12 cellular contexts compared by ENCODE assay signal in genomic region chr12:48883305-48884171, GRCh38. TPM values are rescaled to one million over a fixed set of nuclear protein-coding genes. Genes with fewer than 3 reads are reported as not detected.
DNase-seq lines count a peak whose midpoint lies in the region; ATAC-seq, FAIRE-seq and TF ChIP-seq lines count a peak whose summit lies in the region.
"Had no signal": no experiment of that assay in that cellular context is flagged by ENCODE, and none has a peak within 500 bp of the region (broad histone marks: within the 10 kb centered on the region; RNA-seq: fewer than 3 reads in every experiment).

No MANE protein-coding gene starts in this region.

- peak overlapping the region; percentile 29 for H2BK120ac ChIP-seq in H1 (replicated peaks; ENCODE audit: low read depth, low read length)

- 36% methylated on average over 14 of the region's 14 CpGs; no CpG with 5 or more reads in 1 of the 2 experiments for WGBS in H1 (ENCODE audit: extremely low coverage in 1 of 2, insufficient coverage in 1 of 2, insufficient read length in 1 of 2, insufficient replicate concordance in 2 of 2, low coverage in 1 of 2, low lambda C conversion rate in 2 of 2, missing lambda C conversion rate in 1 of 2), 2 experiments

- no peaks in the 10 kb centered on the region; the same call in none of the 2 replicates for H3K23me2 ChIP-seq in H1 (ENCODE audit: low read depth, low read length)

- H3K56ac ChIP-seq in H1 (replicated peaks; ENCODE audit: insufficient read length, low read depth, low read length), result no peak overlapping the region

- POLR2A ChIA-PET in H1 (lab: Charles Lee; ENCODE audit: partially characterized antibody), result interaction anchor here (0.8 to 23.7 kb wide), 12 partner anchors 8 to 134 kb away, joined by 3 to 651 read pairs (median 4); partner anchors contain the start of genes ARF3, DDX23, FKBP11 and RND1

- H3K36me3 ChIP-seq in H1 (ENCODE audit: control insufficient read depth in 2 of 4, insufficient read depth in 4 of 4, low read length in 3 of 4), result no peaks in the 10 kb centered on the region

- CTCF ChIA-PET in H1 (lab: Charles Lee; ENCODE audit: partially characterized antibody), result interaction anchor here (0.9 to 20.7 kb wide), 13 partner anchors 8 to 112 kb away, joined by 3 to 678 read pairs (median 4); partner anchors contain the start of genes DDX23, RND1 and WNT10B

- no peaks in the 10 kb centered on the region for H4K20me1 ChIP-seq in H1 (replicated peaks in 1 of 2; ENCODE audit: control insufficient read depth in 1 of 2, insufficient read depth in 2 of 2, low read length in 2 of 2)

- peak overlapping the region; percentile 98 for H4K91ac ChIP-seq in H1 (replicated peaks; ENCODE audit: insufficient read length, low read length)

- peak overlapping the region in 3 of 4 experiments; percentile 7 to 26 (median 18); a peak in 5 of 8 replicates for H3K4me3 ChIP-seq in H1 (ENCODE audit: extremely low read depth in 1 of 4, insufficient read depth in 2 of 4, low read depth in 3 of 4, low read length in 4 of 4)

- peak overlapping the region; percentile 92; the same call in 1 of the 2 replicates for H4K8ac ChIP-seq in H1 (ENCODE audit: extremely low read depth, insufficient read depth, low read length)

- H2BK15ac ChIP-seq in H1 (ENCODE audit: low read length), result peak overlapping the region; percentile 99

- no peaks in the 10 kb centered on the region for H3K9me3 Mint-ChIP-seq in nephron

- H3K4ac ChIP-seq in H1 (replicated peaks; ENCODE audit: insufficient read length, low read depth, low read length), result no peak overlapping the region

- peaks cover 6% of the 10 kb centered on the region for H3K27me3 Mint-ChIP-seq in nephron (ENCODE audit: low read depth)

- no peak for FAIRE-seq in H1 (lab: Jason Lieb, UNC)

- DNase-seq in ELF-1 (ENCODE audit: low read depth, low spot score), result peak; percentile 92
- peak; percentile 7 for DNase-seq in NCI-H2227 treated with DMSO at 0.1 percent for 48 hours (lab: John Stamatoyannopoulos, UW)
- DNase-seq in H1 (ENCODE audit: low read depth in 1 of 2, low spot score in 2 of 2), result peak in 1 of 2 experiments; percentile 62
- DNase-seq in UCSD-AML1 (lab: John Stamatoyannopoulos, UW; ENCODE audit: unreplicated experiment), result no peak
- DNase-seq in C1 segment of cervical spinal cord (lab: John Stamatoyannopoulos, UW), result no peak
- no peak for DNase-seq in GM19240 (ENCODE audit: insufficient read length, low spot score)
- DNase-seq: midbrain; NCI-H187 treated with DMSO at 0.1 percent for 48 hours; stimulated activated CD4-positive, alpha-beta T cell treated with anti-CD3 and anti-CD28 coated beads, Interleukin-2, amount 100 ng/mL, for 48 hours; SW 1271 had no signal

- no peaks in the 10 kb centered on the region for H3K79me1 ChIP-seq in H1 (ENCODE audit: low read depth, low read length)

- no peaks in the 10 kb centered on the region for H3K9me3 ChIP-seq in H1 (ENCODE audit: insufficient read depth in 2 of 2, low read depth in 1 of 2, low read length in 1 of 2)

- H3K4me1 Mint-ChIP-seq in nephron, result peaks cover 33% of the 10 kb centered on the region

- peak overlapping the region; percentile 90; the same call in 1 of the 2 replicates for H2AK5ac ChIP-seq in H1 (ENCODE audit: low read depth, low read length)

- peak overlapping the region; percentile 92 for H2BK5ac ChIP-seq in H1 (ENCODE audit: low read depth, low read length)

- H3K27ac Mint-ChIP-seq in nephron, result peak overlapping the region; percentile 62 to 94 (median 80)

- no peaks in the 10 kb centered on the region for H3K36me3 Mint-ChIP-seq in nephron (ENCODE audit: low read depth)

- peak overlapping the region; percentile 88 for H3K27ac ChIP-seq in H1 (ENCODE audit: low read depth, low read length)

- no peaks in the 10 kb centered on the region for H3K27me3 ChIP-seq in H1 (replicated peaks in 1 of 4; ENCODE audit: control insufficient read depth in 3 of 4, extremely low read depth in 1 of 4, insufficient read depth in 3 of 4, low read length in 3 of 4)

- H3K23ac ChIP-seq in H1 (ENCODE audit: insufficient read length), result no peak overlapping the region

- H3K4me3 Mint-ChIP-seq in nephron, result peak overlapping the region in 2 of 3 experiments; percentile 16 to 30

- peak; percentile 65 to 69; a peak in 1 of 3 replicates for TF ChIP-seq POLR2A in H1 (IDR thresholded peaks at IDR 0.05; ENCODE audit: control extremely low read depth in 1 of 2, low read depth in 2 of 2, low read length in 2 of 2)

- peak overlapping the region; percentile 100 for H3K18ac ChIP-seq in H1 (ENCODE audit: extremely low read depth, low read length)

- H4K5ac ChIP-seq in H1 (ENCODE audit: insufficient read length, low read depth, low read length), result peak overlapping the region; percentile 83

- H3K4me2 ChIP-seq in H1 (ENCODE audit: insufficient read depth in 1 of 2, low read depth in 2 of 2, low read length in 2 of 2), result peak overlapping the region; percentile 62 to 77

- H2BK20ac ChIP-seq in H1 (ENCODE audit: low read length), result peak overlapping the region; percentile 100

- peak overlapping the region; percentile 99 for H2BK12ac ChIP-seq in H1 (ENCODE audit: low read depth, low read length)

- no peaks in the 10 kb centered on the region for H3K79me2 ChIP-seq in H1 (ENCODE audit: control insufficient read depth in 1 of 2, insufficient read depth in 2 of 2, low read length in 2 of 2)

- no peak for TF ChIP-seq EP300 in H1 (IDR thresholded peaks at IDR 0.05; ENCODE audit: borderline replicate concordance in 1 of 2, low read depth in 2 of 2, low read length in 2 of 2)

- ATAC-seq in HG03045 (IDR thresholded peaks at IDR 0.05; ENCODE audit: unreplicated experiment), result no peak

- H3K14ac ChIP-seq in H1 (ENCODE audit: insufficient read length), result no peak overlapping the region

- peaks cover 15 to 25% (median 19%) of the 10 kb centered on the region in 4 experiments for H3K4me1 ChIP-seq in H1 (replicated peaks in 1 of 4; ENCODE audit: control insufficient read depth in 3 of 4, insufficient read depth in 4 of 4, low read length in 3 of 4)

- TF ChIP-seq CTCF in H1 (IDR thresholded peaks at IDR 0.05; ENCODE audit: control extremely low read depth in 1 of 3, insufficient read depth in 1 of 3, low read depth in 1 of 3, low read length in 3 of 3), result no peak
- no peak for TF ChIP-seq CTCF in nephron (IDR thresholded peaks at IDR 0.05; ENCODE audit: unreplicated experiment in 3 of 3)

- TF ChIP-seq RAD21 in H1 (IDR thresholded peaks at IDR 0.05 in 1 of 2, conservative IDR thresholded peaks at IDR 0.05 in 1 of 2; ENCODE audit: low read depth in 2 of 2, low read length in 2 of 2), result no peak

- H2AFZ ChIP-seq in H1 (ENCODE audit: low read length), result peak overlapping the region; percentile 86

- peak overlapping the region in 3 of 4 experiments; percentile 67 to 74 (median 68); a peak in 5 of 7 replicates for H3K9ac ChIP-seq in H1 (replicated peaks in 1 of 4; ENCODE audit: extremely low read depth in 1 of 4, low read depth in 3 of 4, low read length in 3 of 4)

TF ChIP-seq in H1, 55 proteins besides CTCF, POLR2A, EP300 and RAD21 (continues in another document):
- TF ChIP-seq CHD1 (IDR thresholded peaks at IDR 0.05; ENCODE audit: low read depth, low read length), result no peak
- TF ChIP-seq HDAC2 (IDR thresholded peaks at IDR 0.05; ENCODE audit: borderline replicate concordance in 1 of 2, low read depth in 2 of 2, low read length in 2 of 2), result no peak
- TF ChIP-seq SIX5 (IDR thresholded peaks at IDR 0.05; ENCODE audit: low read depth, low read length), result no peak
- TF ChIP-seq SP1 (IDR thresholded peaks at IDR 0.05; ENCODE audit: low read depth, low read length), result 0 out of 2 replicates have a peak, but pooled peaks have one; percentile 29
- TF ChIP-seq BRCA1 (IDR thresholded peaks at IDR 0.05; ENCODE audit: low read depth, low read length), result no peak
- peak in 1 of 2 experiments; percentile 39; a peak in 1 of 4 replicates for TF ChIP-seq SIN3A (conservative IDR thresholded peaks at IDR 0.05 in 1 of 2, IDR thresholded peaks at IDR 0.05 in 1 of 2; ENCODE audit: low read depth in 1 of 2, low read length in 2 of 2)
- TF ChIP-seq RBBP5 (IDR thresholded peaks at IDR 0.05; ENCODE audit: borderline replicate concordance, low read depth, low read length), result peak; percentile 80; the same call in 1 of the 2 replicates
- TF ChIP-seq ASH2L (IDR thresholded peaks at IDR 0.05; ENCODE audit: low read length), result peak; percentile 87
- peak; percentile 42; the same call in 1 of the 2 replicates for TF ChIP-seq POLR2AphosphoS5 (IDR thresholded peaks at IDR 0.05; ENCODE audit: low read depth, low read length)
- TF ChIP-seq GABPA (IDR thresholded peaks at IDR 0.05; ENCODE audit: borderline replicate concordance, insufficient read depth, low read length), result no peak

RNA-seq across cellular contexts. Expression of gene RND1, which starts 17.9 kb away (rescaled TPM):
- 15.8 and 16.2 TPM in 2 replicates for total RNA-seq in H1 (2021; fragmentation: NEBNext Ultra II Directional; extraction: Animal tissue kit (Norgen Biotek cat#: 25700))
- polyA plus RNA-seq in H1 (2011; rRNA removed), result 17.1 and 17.8 TPM in 2 replicates
- 27.5 TPM for polyA plus RNA-seq in H1 (2011; cell fraction: cytosol; rRNA removed)
- 31.4 TPM for polyA plus RNA-seq in H1 (2011; cell fraction: nucleus; rRNA removed)
- polyA plus RNA-seq in H1 (2012, experiment 1 of 2), result 21.5 to 28.9 TPM (median 24.5 TPM) in 4 replicates
- polyA plus RNA-seq in H1 (2012, experiment 2 of 2), result 20.6 TPM
- polyA plus RNA-seq in H1 (2013, experiment 1 of 2), result 3.1 TPM
- 3.2 TPM for polyA plus RNA-seq in H1 (2013, experiment 2 of 2)
- polyA minus RNA-seq in H1 (2011; rRNA and poly(A)+ RNA removed), result 30.9 and 33.3 TPM in 2 replicates
- 14.7 TPM for polyA minus RNA-seq in H1 (2011; cell fraction: cytosol; rRNA and poly(A)+ RNA removed)
- polyA minus RNA-seq in H1 (2011; cell fraction: nucleus; rRNA and poly(A)+ RNA removed), result 44.2 TPM

RNA-seq across cellular contexts. Expression of gene DDX23, which starts 31.6 kb away (rescaled TPM):
- 98.1 and 107 TPM in 2 replicates for total RNA-seq in H1 (2021; fragmentation: NEBNext Ultra II Directional; extraction: Animal tissue kit (Norgen Biotek cat#: 25700))
- polyA plus RNA-seq in H1 (2011; rRNA removed), result 43.4 and 43.5 TPM in 2 replicates
- polyA plus RNA-seq in H1 (2011; cell fraction: cytosol; rRNA removed), result 68.7 TPM
- 122 TPM for polyA plus RNA-seq in H1 (2011; cell fraction: nucleus; rRNA removed)
- 98.3 to 156 TPM (median 103 TPM) in 4 replicates for polyA plus RNA-seq in H1 (2012, experiment 1 of 2)
- 30.8 TPM for polyA plus RNA-seq in H1 (2012, experiment 2 of 2)
- 67.8 TPM for polyA plus RNA-seq in H1 (2013, experiment 1 of 2)
- polyA plus RNA-seq in H1 (2013, experiment 2 of 2), result 65.2 TPM
- 57.7 and 58.0 TPM in 2 replicates for polyA minus RNA-seq in H1 (2011; rRNA and poly(A)+ RNA removed)
- 26.0 TPM for polyA minus RNA-seq in H1 (2011; cell fraction: cytosol; rRNA and poly(A)+ RNA removed)
- 48.6 TPM for polyA minus RNA-seq in H1 (2011; cell fraction: nucleus; rRNA and poly(A)+ RNA removed)

RNA-seq across cellular contexts. Expression of gene FKBP11, which starts 41.8 kb away (rescaled TPM):
- total RNA-seq in H1 (2021; fragmentation: NEBNext Ultra II Directional; extraction: Animal tissue kit (Norgen Biotek cat#: 25700)), result 65.1 and 75.6 TPM in 2 replicates
- polyA plus RNA-seq in H1 (2011; rRNA removed), result 45.7 and 53.9 TPM in 2 replicates
- polyA plus RNA-seq in H1 (2011; cell fraction: cytosol; rRNA removed), result 41.4 TPM
- polyA plus RNA-seq in H1 (2011; cell fraction: nucleus; rRNA removed), result 74.7 TPM
- polyA plus RNA-seq in H1 (2012, experiment 1 of 2), result 69.5 to 77.3 TPM (median 76.2 TPM) in 4 replicates
- polyA plus RNA-seq in H1 (2012, experiment 2 of 2), result 75.8 TPM
- 133 TPM for polyA plus RNA-seq in H1 (2013, experiment 1 of 2)
- 163 TPM for polyA plus RNA-seq in H1 (2013, experiment 2 of 2)
- 31.9 and 35.7 TPM in 2 replicates for polyA minus RNA-seq in H1 (2011; rRNA and poly(A)+ RNA removed)
- polyA minus RNA-seq in H1 (2011; cell fraction: cytosol; rRNA and poly(A)+ RNA removed), result 34.4 TPM
- polyA minus RNA-seq in H1 (2011; cell fraction: nucleus; rRNA and poly(A)+ RNA removed), result 30.8 TPM

Comparison
In these comparisons a context has a peak if more than half of its experiments do, and no peak if none do; other contexts are left out.
1. DNase-seq: peak in ELF-1 (single experiment) and NCI-H2227 treated with DMSO at 0.1 percent for 48 hours (single experiment); none in UCSD-AML1 (single experiment), C1 segment of cervical spinal cord (0 of 14) and GM19240 (single experiment).